ENCODE assay signal across 1 cellular context in the genomic region with DNA sequence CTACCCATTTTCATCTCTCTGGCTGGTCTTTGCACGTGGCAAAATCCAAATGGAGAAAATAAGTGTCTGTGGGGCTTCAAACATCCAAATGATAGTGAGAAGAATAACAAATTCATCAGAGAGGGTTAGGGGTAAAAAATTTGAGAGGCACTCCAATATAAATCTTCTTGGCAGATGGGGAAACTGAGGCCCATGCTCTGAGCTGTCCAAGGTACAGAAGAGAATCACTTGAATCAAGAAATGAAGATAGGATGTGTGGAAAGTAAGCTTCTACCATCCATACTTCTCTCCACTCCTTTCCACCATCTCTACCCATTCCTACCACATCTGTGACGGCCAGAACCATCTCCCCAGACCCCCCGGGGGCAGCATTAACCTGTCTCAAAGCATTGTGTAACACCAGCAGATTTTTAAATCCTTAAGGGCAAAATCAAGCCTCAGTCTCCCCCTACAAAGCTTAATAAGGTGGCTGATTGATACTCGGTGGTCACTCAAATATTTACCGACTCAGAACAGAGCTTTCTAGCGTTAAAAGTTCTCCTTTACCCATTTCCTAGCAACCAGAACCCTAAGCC.
TF ChIP-seq lines count a peak whose summit lies in the region.

No MANE protein-coding gene starts in this region.

TF ChIP-seq in SK-N-SH treated with all-trans-retinoic acid at 6 μM for 48 hours, 23 proteins besides CTCF, POLR2A, EP300 and RAD21 (continued from another document):
- no peak for TF ChIP-seq GLIS3 (CRISPR knock-in tag; IDR thresholded peaks at IDR 0.05)
- no peak for TF ChIP-seq ESRRG (CRISPR knock-in tag; IDR thresholded peaks at IDR 0.05)
- TF ChIP-seq SNAI2 (CRISPR knock-in tag; IDR thresholded peaks at IDR 0.05) = no peak
- TF ChIP-seq ZC3H10 (CRISPR knock-in tag; IDR thresholded peaks at IDR 0.05) = no peak
- no peak for TF ChIP-seq ARNTL (CRISPR knock-in tag; IDR thresholded peaks at IDR 0.05; ENCODE audit: borderline replicate concordance, low read depth)
TF ChIP-seq in SK-N-SH treated with all-trans-retinoic acid at 6 μM for 48 hours: peak in this region for 0.
